Comparison of ENCODE assay signal across 28 cellular contexts in genomic region chr1:53539226-53539625, GRCh38.
"Had no signal": no experiment of that assay in that cellular context is flagged by ENCODE, and none has a peak within 500 bp of the region (broad histone marks: within the 10 kb centered on the region; RNA-seq: fewer than 3 reads in every experiment).

No MANE protein-coding gene starts in this region.

- H3K4me1 Mint-ChIP-seq: activated naive CD8-positive, alpha-beta T cell treated with anti-CD3 and anti-CD28 coated beads, Interleukin-2, amount 50 U/mL, for 24 hours; WTC11 had no signal

- ATAC-seq: activated CD8-positive, alpha-beta T cell treated with anti-CD3 and anti-CD28 coated beads, Interleukin-2, amount 10 ng/mL, durations not matched to agents 7 days and 5 days; activated naive CD8-positive, alpha-beta T cell treated with anti-CD3 and anti-CD28 coated beads, Interleukin-2, amount 50 U/mL, for 24 hours; PC-3; SK-N-SH treated with all-trans-retinoic acid at 6 μM for 48 hours had no signal

- H3K36me3 Mint-ChIP-seq: brain, WTC11 had no signal

- H3K27me3 ChIP-seq: ascending aorta, SJSA1 had no signal

- H3K4me3 ChIP-seq: ascending aorta, cardiac muscle cell, SJSA1 had no signal

- DNase-seq: activated CD4-positive, alpha-beta T cell treated with anti-CD3 and anti-CD28 coated beads for 48 hours; activated CD4-positive, alpha-beta T cell treated with anti-CD3 and anti-CD28 coated beads, Interleukin-2, amount 50 U/mL, for 4 hours; activated CD4-positive, CD25-positive, alpha-beta regulatory T cell treated with anti-CD3 and anti-CD28 coated beads, Interleukin-2, amount 50 U/mL, for 72 hours; activated CD8-positive, alpha-beta memory T cell treated with anti-CD3 and anti-CD28 coated beads, Interleukin-2, amount 50 U/mL, for 48 hours; activated CD8-positive, alpha-beta T cell treated with anti-CD3 and anti-CD28 coated beads, Interleukin-2, amount 10 ng/mL, durations not matched to agents 7 days and 5 days; activated naive CD4-positive, alpha-beta T cell treated with anti-CD3 and anti-CD28 coated beads, Interleukin-2, amount 50 U/mL, for 16 hours; activated naive CD8-positive, alpha-beta T cell treated with anti-CD3 and anti-CD28 coated beads, Interleukin-2, amount 50 U/mL, for 24 hours; activated T-cell treated with anti-CD3 and anti-CD28 coated beads, Interleukin-2, amount 50 U/mL, for 1 hour; amniotic stem cell; cerebellar nuclear complex; Kasumi-1; NCI-H1105 treated with DMSO at 0.1 percent for 48 hours; NCI-H1436 treated with DMSO at 0.1 percent for 48 hours; NCI-H187; NCI-H2081; NCI-H510A treated with DMSO at 0.1 percent for 48 hours; NCI-H69; PC-3; SHP77; SW 1271 had no signal

- H3K4me3 Mint-ChIP-seq: activated CD8-positive, alpha-beta T cell treated with anti-CD3 and anti-CD28 coated beads, Interleukin-2, amount 10 ng/mL, durations not matched to agents 7 days and 5 days; activated naive CD8-positive, alpha-beta T cell treated with anti-CD3 and anti-CD28 coated beads, Interleukin-2, amount 50 U/mL, for 24 hours; brain; T-helper 1 cell treated with Interleukin-12 subunit alpha and Interleukin-12 subunit beta and Interleukin-4 antibody, amounts not matched to agents 30 μg/mL and 1 μg/mL, for 36 hours; WTC11 had no signal

- FAIRE-seq: RCC 7860 had no signal

- H3K9me3 Mint-ChIP-seq: activated naive CD8-positive, alpha-beta T cell treated with anti-CD3 and anti-CD28 coated beads, Interleukin-2, amount 50 U/mL, for 24 hours; brain; T-helper 1 cell treated with Interleukin-12 subunit alpha and Interleukin-12 subunit beta and Interleukin-4 antibody, amounts not matched to agents 30 μg/mL and 1 μg/mL, for 36 hours; WTC11 had no signal

- H3K27me3 Mint-ChIP-seq: activated naive CD8-positive, alpha-beta T cell treated with anti-CD3 and anti-CD28 coated beads, Interleukin-2, amount 50 U/mL, for 24 hours; brain had no signal

- H3K27ac Mint-ChIP-seq: activated CD8-positive, alpha-beta T cell treated with anti-CD3 and anti-CD28 coated beads, Interleukin-2, amount 10 ng/mL, durations not matched to agents 7 days and 5 days; activated naive CD8-positive, alpha-beta T cell treated with anti-CD3 and anti-CD28 coated beads, Interleukin-2, amount 50 U/mL, for 24 hours; T-helper 1 cell treated with Interleukin-12 subunit alpha and Interleukin-12 subunit beta and Interleukin-4 antibody, amounts not matched to agents 30 μg/mL and 1 μg/mL, for 36 hours; WTC11 had no signal

- H3K36me3 ChIP-seq: ascending aorta, cardiac muscle cell, SJSA1 had no signal
